Comparison of ENCODE assay signal across 20 cellular contexts in genomic region chr21:35039595-35040291, GRCh38. TPM values are rescaled to one million over a fixed set of nuclear protein-coding genes. Genes with fewer than 3 reads are reported as not detected.
A peak's percentile ranks its signal among the peaks of the same experiment; 100 is the strongest.
DNase-seq lines count a peak whose midpoint lies in the region; ATAC-seq and TF ChIP-seq lines count a peak whose summit lies in the region.
"Had no signal": no experiment of that assay in that cellular context is flagged by ENCODE, and none has a peak within 500 bp of the region (broad histone marks: within the 10 kb centered on the region; RNA-seq: fewer than 3 reads in every experiment).

No MANE protein-coding gene starts in this region.

- H3K27me3 ChIP-seq in IMR-90 (ENCODE audit: control insufficient read depth, insufficient read depth, low read length), result no peaks in the 10 kb centered on the region
- H3K27me3 ChIP-seq: upper lobe of left lung had no signal

- H2AFZ ChIP-seq in IMR-90 (replicated peaks; ENCODE audit: low read length, poor library complexity), result no peak overlapping the region
- H2AFZ ChIP-seq: parathyroid adenoma had no signal

- no peak overlapping the region for H4K5ac ChIP-seq in IMR-90 (ENCODE audit: low read depth, low read length)

- no peak overlapping the region for H2BK5ac ChIP-seq in IMR-90 (ENCODE audit: low read depth, low read length, poor library complexity, severe bottlenecking)

- no peak overlapping the region for H3K4ac ChIP-seq in IMR-90 (ENCODE audit: low read depth, low read length)

- TF ChIP-seq CTCF in IMR-90 (conservative IDR thresholded peaks at IDR 0.05; ENCODE audit: low read depth, low read length), result no peak
- TF ChIP-seq CTCF in natural killer cell (IDR thresholded peaks at IDR 0.05), result no peak

- H2BK120ac ChIP-seq in IMR-90 (ENCODE audit: low read depth, low read length), result no peak overlapping the region

- POLR2A ChIA-PET in activated CD4-positive, alpha-beta T cell treated with anti-CD3 and anti-CD28 coated beads, Interleukin-2, amount 10 ng/mL, durations not matched to agents 7 days and 5 days (lab: Charles Lee), result no interaction called here
- POLR2A ChIA-PET in IMR-90 (lab: Charles Lee; ENCODE audit: unreplicated experiment), result no interaction called here

- H3K56ac ChIP-seq in IMR-90 (ENCODE audit: extremely low read depth, insufficient read depth, low read length), result no peak overlapping the region

- H3K23ac ChIP-seq in IMR-90 (ENCODE audit: low read depth, low read length), result no peak overlapping the region

- H3K27ac Mint-ChIP-seq in activated CD4-positive, alpha-beta T cell treated with anti-CD3 and anti-CD28 coated beads, Interleukin-2, amount 10 ng/mL, durations not matched to agents 7 days and 5 days, result peak overlapping the region; percentile 97
- peak overlapping the region; percentile 78 for H3K27ac Mint-ChIP-seq in activated T-helper 2 cell treated with anti-CD3 and anti-CD28 coated beads, Interferon-gamma antibody, Interleukin-2, Interleukin-4, amounts not matched to agents 10 μg/mL and 5 μg/mL and 100 μg/mL, durations not matched to agents 14 hours and 24 hours and 36 hours
- peak overlapping the region; percentile 31 to 97 for H3K27ac Mint-ChIP-seq in natural killer cell

- H3K4me1 ChIP-seq in IMR-90 (ENCODE audit: control insufficient read depth, insufficient read depth, low read length), result no peaks in the 10 kb centered on the region
- H3K4me1 ChIP-seq: parathyroid adenoma had no signal

- no peak overlapping the region for H4K91ac ChIP-seq in IMR-90 (ENCODE audit: insufficient read depth, low read depth, low read length)

- H3K9me3 ChIP-seq in IMR-90 (ENCODE audit: control insufficient read depth, insufficient read depth, low read length), result no peaks in the 10 kb centered on the region
- H3K9me3 ChIP-seq: upper lobe of left lung had no signal

- peak overlapping the region; percentile 46; the same call in 1 of the 2 replicates for H2AK5ac ChIP-seq in IMR-90 (ENCODE audit: low read depth, low read length)

- in situ Hi-C loops in IMR-90 (cut with MboI; ENCODE audit: low sequenced_read_pairs), result loop anchor here (10.0 kb wide), 1 partner anchor 125 kb away; no protein-coding TSS in a partner anchor

- no peak overlapping the region for H3K4me2 ChIP-seq in IMR-90 (ENCODE audit: low read depth, low read length)

- H3K9me1 ChIP-seq in IMR-90 (ENCODE audit: insufficient read depth, low read length), result peaks cover 7% of the 10 kb centered on the region; the same call in 1 of the 2 replicates

- peak overlapping the region in 1 of 2 experiments; percentile 39; a peak in 1 of 4 replicates for H4K8ac ChIP-seq in IMR-90 (ENCODE audit: low read depth in 2 of 2, low read length in 2 of 2)

- no peaks in the 10 kb centered on the region for H3K27me3 Mint-ChIP-seq in activated CD4-positive, alpha-beta T cell treated with anti-CD3 and anti-CD28 coated beads, Interleukin-2, amount 10 ng/mL, durations not matched to agents 7 days and 5 days
- H3K27me3 Mint-ChIP-seq in activated T-helper 2 cell treated with anti-CD3 and anti-CD28 coated beads, Interferon-gamma antibody, Interleukin-2, Interleukin-4, amounts not matched to agents 10 μg/mL and 5 μg/mL and 100 μg/mL, durations not matched to agents 14 hours and 24 hours and 36 hours (ENCODE audit: low read depth), result no peaks in the 10 kb centered on the region
- H3K27me3 Mint-ChIP-seq in natural killer cell (ENCODE audit: low read depth in 2 of 2), result no peaks in the 10 kb centered on the region

- ATAC-seq in IMR-90 (ENCODE audit: low read depth) (no peak), natural killer cell (no peak), GM19328 (IDR thresholded peaks at IDR 0.05; ENCODE audit: unreplicated experiment) (no peak)

- no peak for DNase-seq in activated CD4-positive, alpha-beta T cell treated with anti-CD3 and anti-CD28 coated beads, Interleukin-2, amount 10 ng/mL, durations not matched to agents 7 days and 5 days
- no peak for DNase-seq in activated CD4-positive, alpha-beta T cell treated with anti-CD3 and anti-CD28 coated beads for 48 hours
- DNase-seq in IMR-90 (no peak), natural killer cell (no peak), OCI-M1 (lab: John Stamatoyannopoulos, UW) (no peak), NCI-H345 treated with DMSO at 0.1 percent for 48 hours (lab: John Stamatoyannopoulos, UW; ENCODE audit: unreplicated experiment) (no peak)
- DNase-seq in activated T-helper 2 cell treated with anti-CD3 and anti-CD28 coated beads, Interferon-gamma antibody, Interleukin-2, Interleukin-4, amounts not matched to agents 10 μg/mL and 5 μg/mL and 100 μg/mL, durations not matched to agents 14 hours and 24 hours and 36 hours (ENCODE audit: low spot score), result no peak
- DNase-seq: activated CD4-positive, CD25-positive, alpha-beta regulatory T cell; amniotic stem cell; central memory CD4-positive, alpha-beta T cell; effector CD8-positive, alpha-beta T cell; hippocampal formation; KG1; NCI-H1417 treated with DMSO at 0.1 percent for 48 hours; NCI-H2227 treated with DMSO at 0.1 percent for 48 hours; upper lobe of left lung had no signal

- TF ChIP-seq RAD21 in IMR-90 (IDR thresholded peaks at IDR 0.05; ENCODE audit: low read length), result no peak

- no peaks in the 10 kb centered on the region for H4K20me1 ChIP-seq in IMR-90 (ENCODE audit: insufficient read depth, low read length)

- no peak overlapping the region for H3K27ac ChIP-seq in IMR-90 (ENCODE audit: insufficient read depth, low read length)
- H3K27ac ChIP-seq: parathyroid adenoma, upper lobe of left lung had no signal

- TF ChIP-seq POLR2A in IMR-90 (IDR thresholded peaks at IDR 0.05; ENCODE audit: low read depth, low read length), result no peak

- H3K36me3 Mint-ChIP-seq in activated CD4-positive, alpha-beta T cell treated with anti-CD3 and anti-CD28 coated beads, Interleukin-2, amount 10 ng/mL, durations not matched to agents 7 days and 5 days (ENCODE audit: low read depth), result peaks cover 82% of the 10 kb centered on the region
- peaks cover 87% of the 10 kb centered on the region for H3K36me3 Mint-ChIP-seq in activated T-helper 2 cell treated with anti-CD3 and anti-CD28 coated beads, Interferon-gamma antibody, Interleukin-2, Interleukin-4, amounts not matched to agents 10 μg/mL and 5 μg/mL and 100 μg/mL, durations not matched to agents 14 hours and 24 hours and 36 hours (ENCODE audit: low read depth)
- no peaks in the 10 kb centered on the region for H3K36me3 Mint-ChIP-seq in natural killer cell

- no peak overlapping the region; the same call in 1 of the 2 replicates for H2BK20ac ChIP-seq in IMR-90 (ENCODE audit: low read depth, low read length)

- H3K79me1 ChIP-seq in IMR-90 (ENCODE audit: low read depth in 1 of 2, low read length in 2 of 2), result peaks cover 0 to 18% of the 10 kb centered on the region in 2 experiments; a peak in 2 of 4 replicates

- H2BK15ac ChIP-seq in IMR-90 (ENCODE audit: low read depth, low read length), result no peak overlapping the region

- no peaks in the 10 kb centered on the region for H3K36me3 ChIP-seq in IMR-90 (ENCODE audit: control insufficient read depth, insufficient read depth, low read length)
- H3K36me3 ChIP-seq: upper lobe of left lung had no signal

- CTCF ChIA-PET in activated CD4-positive, alpha-beta T cell treated with anti-CD3 and anti-CD28 coated beads, Interleukin-2, amount 10 ng/mL, durations not matched to agents 7 days and 5 days (lab: Charles Lee), result interaction anchor here (0.6 to 2.4 kb wide), 6 partner anchors 11 to 70 kb away, joined by 3 to 8 read pairs (median 4); no protein-coding TSS in a partner anchor
- CTCF ChIA-PET in IMR-90 (lab: Yijun Ruan, JAX), result no interaction called here

- intact Hi-C loops in IMR-90 (cut with micrococcal nuclease), result loop anchor here (10.0 kb wide), 3 partner anchors 295 to 575 kb away; no protein-coding TSS in a partner anchor
- intact Hi-C loops in activated T-helper 2 cell treated with anti-CD3 and anti-CD28 coated beads, Interferon-gamma antibody, Interleukin-2, Interleukin-4, amounts not matched to agents 10 μg/mL and 5 μg/mL and 100 μg/mL, durations not matched to agents 14 hours and 24 hours and 36 hours (cut with micrococcal nuclease), result loop anchor here (10.0 kb wide), 1 partner anchor 485 kb away; no protein-coding TSS in a partner anchor
- intact Hi-C loops in natural killer cell (cut with micrococcal nuclease), result no loop called here

- peaks cover 96% of the 10 kb centered on the region for H3K4me1 Mint-ChIP-seq in activated CD4-positive, alpha-beta T cell treated with anti-CD3 and anti-CD28 coated beads, Interleukin-2, amount 10 ng/mL, durations not matched to agents 7 days and 5 days
- H3K4me1 Mint-ChIP-seq in activated T-helper 2 cell treated with anti-CD3 and anti-CD28 coated beads, Interferon-gamma antibody, Interleukin-2, Interleukin-4, amounts not matched to agents 10 μg/mL and 5 μg/mL and 100 μg/mL, durations not matched to agents 14 hours and 24 hours and 36 hours (ENCODE audit: low read depth), result peaks cover 93% of the 10 kb centered on the region
- peaks cover 90 to 91% of the 10 kb centered on the region in 2 donors for H3K4me1 Mint-ChIP-seq in natural killer cell

- dilution Hi-C loops in IMR-90 (cut with HindIII; ENCODE audit: low sequenced_read_pairs, unreplicated experiment), result no loop called here

- no peak overlapping the region for H2AK9ac ChIP-seq in IMR-90 (replicated peaks; ENCODE audit: low read depth, low read length, poor library complexity)

- H3K9ac ChIP-seq in IMR-90 (ENCODE audit: low read depth, low read length), result no peak overlapping the region
- H3K9ac ChIP-seq: parathyroid adenoma had no signal

- WGBS in IMR-90 (ENCODE audit: extremely low coverage in 2 of 2, insufficient read length in 1 of 2), 2 experiments, result no CpG with 5 or more reads among the region's 3 CpGs

- BruUV-seq in IMR-90 (replicated peaks; lab: Mats Ljungman, UMichigan), result no TSS peak

- H3K9me3 Mint-ChIP-seq in activated CD4-positive, alpha-beta T cell treated with anti-CD3 and anti-CD28 coated beads, Interleukin-2, amount 10 ng/mL, durations not matched to agents 7 days and 5 days, result no peaks in the 10 kb centered on the region
- no peaks in the 10 kb centered on the region for H3K9me3 Mint-ChIP-seq in activated T-helper 2 cell treated with anti-CD3 and anti-CD28 coated beads, Interferon-gamma antibody, Interleukin-2, Interleukin-4, amounts not matched to agents 10 μg/mL and 5 μg/mL and 100 μg/mL, durations not matched to agents 14 hours and 24 hours and 36 hours
- H3K9me3 Mint-ChIP-seq in natural killer cell, result no peaks in the 10 kb centered on the region
- H3K9me3 Mint-ChIP-seq: T-helper 1 cell treated with Interleukin-12 subunit alpha and Interleukin-12 subunit beta and Interleukin-4 antibody, amounts not matched to agents 30 μg/mL and 1 μg/mL, for 36 hours had no signal

- no peak overlapping the region for H3K4me3 Mint-ChIP-seq in activated CD4-positive, alpha-beta T cell treated with anti-CD3 and anti-CD28 coated beads, Interleukin-2, amount 10 ng/mL, durations not matched to agents 7 days and 5 days
- peak overlapping the region; percentile 52 for H3K4me3 Mint-ChIP-seq in activated T-helper 2 cell treated with anti-CD3 and anti-CD28 coated beads, Interferon-gamma antibody, Interleukin-2, Interleukin-4, amounts not matched to agents 10 μg/mL and 5 μg/mL and 100 μg/mL, durations not matched to agents 14 hours and 24 hours and 36 hours (ENCODE audit: low read depth)
- H3K4me3 Mint-ChIP-seq in natural killer cell, result peak overlapping the region; percentile 42

- no peak overlapping the region for H3K4me3 ChIP-seq in IMR-90 (ENCODE audit: insufficient read depth, low read depth, low read length)
- H3K4me3 ChIP-seq: skin epidermis, upper lobe of left lung had no signal

- H3K14ac ChIP-seq in IMR-90 (replicated peaks; ENCODE audit: low read depth, low read length), result 0 out of 2 replicates have a peak overlapping the region, but pooled peaks have one; percentile 21

- H3K18ac ChIP-seq in IMR-90 (ENCODE audit: low read depth, low read length), result no peak overlapping the region; the same call in 1 of the 2 replicates

RNA-seq across cellular contexts. Expression of gene RUNX1, which starts 9.4 kb away (rescaled TPM):
- total RNA-seq in activated CD4-positive, alpha-beta T cell treated with anti-CD3 and anti-CD28 coated beads, Interleukin-2, amount 10 ng/mL, durations not matched to agents 7 days and 5 days, result 10 to 100 TPM; 52.0 to 54.0 TPM
- total RNA-seq in IMR-90 (2012; rRNA removed) (16.7 and 56.5 TPM in 2 replicates), natural killer cell (100 to 1,000 TPM in 1 of 3 donors, 10 to 100 TPM in 2; 62.1 to 171 (median 98.2) TPM)
- polyA plus RNA-seq in IMR-90 (2012; rRNA removed), result 34.5 and 45.0 TPM in 2 replicates
- 33.2 and 58.6 TPM in 2 replicates for polyA plus RNA-seq in IMR-90 (2012; cell fraction: cytosol; rRNA removed)
- polyA plus RNA-seq in IMR-90 (2012; cell fraction: nucleus; rRNA removed; ENCODE audit: low replicate concordance), result 85.5 and 137 TPM in 2 replicates
- total RNA-seq in activated T-helper 2 cell treated with anti-CD3 and anti-CD28 coated beads, Interferon-gamma antibody, Interleukin-2, Interleukin-4, amounts not matched to agents 10 μg/mL and 5 μg/mL and 100 μg/mL, durations not matched to agents 14 hours and 24 hours and 36 hours, result 120 and 121 TPM in 2 replicates
